Comparison of ENCODE assay signal across 24 cellular contexts in the genomic region with DNA sequence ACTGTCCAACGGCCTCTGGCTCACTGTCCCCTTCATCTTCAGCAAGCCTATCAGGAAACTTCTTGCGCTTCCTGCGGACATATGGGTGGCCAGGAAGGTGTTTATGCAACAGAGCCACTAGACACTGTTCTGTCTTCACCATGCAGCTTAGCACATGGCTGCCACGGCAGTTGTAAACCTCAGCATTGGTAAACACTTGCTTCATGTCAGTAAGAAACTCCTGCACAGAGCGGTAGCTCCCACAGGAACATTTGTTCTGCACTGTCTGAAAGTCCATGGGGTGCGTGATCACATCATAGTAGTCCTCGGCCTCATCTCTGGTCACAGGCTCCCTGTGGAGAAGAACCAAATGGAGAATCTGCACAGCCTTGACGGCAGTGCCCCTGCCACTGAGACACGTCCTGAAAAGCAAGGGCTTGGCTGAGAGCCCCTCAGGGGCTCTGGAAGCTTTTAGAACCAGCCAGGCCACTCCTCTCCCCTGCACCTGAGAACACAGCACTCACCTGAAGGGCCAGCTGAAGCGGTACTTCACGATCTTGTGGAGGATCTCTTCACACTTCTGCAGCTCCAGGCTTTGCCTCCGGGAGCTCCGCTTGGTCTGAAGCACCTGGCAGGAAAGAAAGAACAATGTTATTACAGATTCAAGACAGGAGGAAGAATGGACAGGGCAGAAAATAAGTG. TPM values are rescaled to one million over a fixed set of nuclear protein-coding genes. Genes with fewer than 3 reads are reported as not detected.
A peak's percentile ranks its signal among the peaks of the same experiment; 100 is the strongest.
DNase-seq lines count a peak whose midpoint lies in the region; ATAC-seq and TF ChIP-seq lines count a peak whose summit lies in the region.
"Had no signal": no experiment of that assay in that cellular context is flagged by ENCODE, and none has a peak within 500 bp of the region (broad histone marks: within the 10 kb centered on the region; RNA-seq: fewer than 3 reads in every experiment).

No MANE protein-coding gene starts in this region.

- peak in 1 of 4 donors; percentile 56 for TF ChIP-seq EP300 in upper lobe of left lung (IDR thresholded peaks at IDR 0.05)

- DNase-seq in activated naive CD4-positive, alpha-beta T cell treated with anti-CD3 and anti-CD28 coated beads, Interleukin-2, amount 50 U/mL, for 16 hours: no peak
- peak; percentile 62 for DNase-seq in NCI-H345 treated with DMSO at 0.1 percent for 48 hours (lab: John Stamatoyannopoulos, UW; ENCODE audit: unreplicated experiment)
- DNase-seq in myocyte (ENCODE audit: low read depth): peak; percentile 25
- peak in 1 of 2 donors; percentile 89 for DNase-seq in upper lobe of left lung
- DNase-seq in EL: no peak
- DNase-seq in AML-193 (lab: John Stamatoyannopoulos, UW): no peak
- DNase-seq: activated CD4-positive, alpha-beta T cell treated with anti-CD3 and anti-CD28 coated beads, Interleukin-2, amount 50 U/mL, for 48 hours; activated CD4-positive, CD25-positive, alpha-beta regulatory T cell; activated naive CD4-positive, alpha-beta T cell treated with anti-CD3 and anti-CD28 coated beads for 36 hours; cerebellar nuclear complex; COR-L47; heart right ventricle; HFFc6; Karpas-422; left colon; NCI-H2029; NCI-H524 treated with DMSO at 0.1 percent for 48 hours; stimulated activated CD4-positive, alpha-beta T cell treated with anti-CD3 and anti-CD28 coated beads, Interleukin-2, amount 100 ng/mL, for 48 hours had no signal

- peaks cover 11 to 34% (median 16%) of the 10 kb centered on the region in 4 donors for H3K4me1 ChIP-seq in upper lobe of left lung

- H3K27me3 ChIP-seq in upper lobe of left lung: no peaks in the 10 kb centered on the region
- H3K27me3 ChIP-seq: heart right ventricle, tibial nerve had no signal

- no peak for TF ChIP-seq CTCF in upper lobe of left lung (IDR thresholded peaks at IDR 0.05)

- H3K36me3 ChIP-seq in upper lobe of left lung: peaks cover 55 to 87% (median 78%) of the 10 kb centered on the region in 4 donors

- peak overlapping the region in 2 of 4 donors; percentile 66 to 67 for H3K27ac ChIP-seq in upper lobe of left lung
- H3K27ac ChIP-seq: heart right ventricle, tibial nerve had no signal

- H3K9me3 ChIP-seq in upper lobe of left lung: no peaks in the 10 kb centered on the region
- H3K9me3 ChIP-seq: heart right ventricle, tibial nerve had no signal

- no peaks in the 10 kb centered on the region for H3K27me3 Mint-ChIP-seq in activated naive CD4-positive, alpha-beta T cell treated with anti-CD3 and anti-CD28 coated beads, Interleukin-2, amount 50 U/mL, for 24 hours
- H3K27me3 Mint-ChIP-seq: stimulated activated naive CD8-positive, alpha-beta T cell treated with anti-CD3 and anti-CD28 coated beads, Interleukin-15, Interleukin-2, amounts not matched to agents 100 ng/mL and 50 ng/mL, for 24 hours had no signal

- no peak for TF ChIP-seq POLR2A in upper lobe of left lung (IDR thresholded peaks at IDR 0.05)

- peak; percentile 56 to 87 for ATAC-seq in upper lobe of left lung (ENCODE audit: low FRiP score in 2 of 2)
- ATAC-seq in GM19023 (IDR thresholded peaks at IDR 0.05; ENCODE audit: unreplicated experiment): no peak
- ATAC-seq: heart right ventricle, left colon had no signal

- H3K9me3 Mint-ChIP-seq in activated naive CD4-positive, alpha-beta T cell treated with anti-CD3 and anti-CD28 coated beads, Interleukin-2, amount 50 U/mL, for 24 hours: no peaks in the 10 kb centered on the region
- H3K9me3 Mint-ChIP-seq: activated naive CD4-positive, alpha-beta T cell treated with anti-CD3 and anti-CD28 coated beads for 36 hours; HFFc6; stimulated activated naive CD8-positive, alpha-beta T cell treated with anti-CD3 and anti-CD28 coated beads, Interleukin-15, Interleukin-2, amounts not matched to agents 100 ng/mL and 50 ng/mL, for 24 hours had no signal

- no peak overlapping the region for H3K4me3 Mint-ChIP-seq in activated naive CD4-positive, alpha-beta T cell treated with anti-CD3 and anti-CD28 coated beads, Interleukin-2, amount 50 U/mL, for 24 hours
- H3K4me3 Mint-ChIP-seq: activated naive CD4-positive, alpha-beta T cell treated with anti-CD3 and anti-CD28 coated beads for 36 hours; HFFc6; stimulated activated naive CD8-positive, alpha-beta T cell treated with anti-CD3 and anti-CD28 coated beads, Interleukin-15, Interleukin-2, amounts not matched to agents 100 ng/mL and 50 ng/mL, for 24 hours had no signal

- H3K36me3 Mint-ChIP-seq in activated naive CD4-positive, alpha-beta T cell treated with anti-CD3 and anti-CD28 coated beads, Interleukin-2, amount 50 U/mL, for 24 hours: peaks cover 9% of the 10 kb centered on the region

- no peaks in the 10 kb centered on the region for H3K4me1 Mint-ChIP-seq in activated naive CD4-positive, alpha-beta T cell treated with anti-CD3 and anti-CD28 coated beads, Interleukin-2, amount 50 U/mL, for 24 hours

- no peak overlapping the region for H3K4me3 ChIP-seq in upper lobe of left lung
- H3K4me3 ChIP-seq: heart right ventricle, smooth muscle cell, tibial nerve had no signal

- 68 to 73% methylated on average over 13 of the region's 13 CpGs for WGBS in upper lobe of left lung, 2 donors

- H3K27ac Mint-ChIP-seq in activated naive CD4-positive, alpha-beta T cell treated with anti-CD3 and anti-CD28 coated beads, Interleukin-2, amount 50 U/mL, for 24 hours: peak overlapping the region; percentile 23
- H3K27ac Mint-ChIP-seq: activated naive CD4-positive, alpha-beta T cell treated with anti-CD3 and anti-CD28 coated beads for 36 hours; HFFc6; stimulated activated naive CD8-positive, alpha-beta T cell treated with anti-CD3 and anti-CD28 coated beads, Interleukin-15, Interleukin-2, amounts not matched to agents 100 ng/mL and 50 ng/mL, for 24 hours had no signal

RNA-seq across cellular contexts. Expression of a gene that starts 8.8 kb away (rescaled TPM):
- total RNA-seq in myocyte: 23.2 and 34.8 TPM in 2 replicates
- 3.4 TPM for polyA plus RNA-seq in myocyte (2012)
- 1 to 10 TPM in 1 of 6 donors, under 1 TPM in 4, not detected in 1; 0.30 to 1.2 (median 0.63) TPM for total RNA-seq in upper lobe of left lung
- total RNA-seq: OCI-LY7 had no signal

Comparison
In these comparisons a context has a peak if more than half of its experiments do, and no peak if none do; other contexts are left out.
1. DNase-seq: peak in NCI-H345 treated with DMSO at 0.1 percent for 48 hours (single experiment) and myocyte (single experiment); none in activated naive CD4-positive, alpha-beta T cell treated with anti-CD3 and anti-CD28 coated beads, Interleukin-2, amount 50 U/mL, for 16 hours (single experiment), EL (single experiment) and AML-193 (0 of 2).
2. RNA of a gene that starts 8.8 kb away (total RNA-seq): 23.2 to 34.8 TPM in myocyte; 0.30 to 1.2 TPM in upper lobe of left lung; every median in the first group is over 10 times any median in the second.